9 cellular contexts compared by ENCODE assay signal in genomic region chr17:4881761-4882555, GRCh38. TPM values are rescaled to one million over a fixed set of nuclear protein-coding genes. Genes with fewer than 3 reads are reported as not detected.
A peak's percentile ranks its signal among the peaks of the same experiment; 100 is the strongest.
DNase-seq lines count a peak whose midpoint lies in the region; ATAC-seq and TF ChIP-seq lines count a peak whose summit lies in the region.
"Had no signal": no experiment of that assay in that cellular context is flagged by ENCODE, and none has a peak within 500 bp of the region (broad histone marks: within the 10 kb centered on the region; RNA-seq: fewer than 3 reads in every experiment).

No MANE protein-coding gene starts in this region.

- H3K9me3 ChIP-seq in WERI-Rb-1 (ENCODE audit: severe bottlenecking) (no peaks in the 10 kb centered on the region), breast epithelium (no peaks in the 10 kb centered on the region)

- TF ChIP-seq CTCF in LNCaP clone FGC (IDR thresholded peaks at IDR 0.05; ENCODE audit: control insufficient read depth, extremely low read depth, insufficient read depth) (peak; percentile 85), WERI-Rb-1 (IDR thresholded peaks at IDR 0.05; ENCODE audit: low read depth, low read length) (peak; percentile 94), breast epithelium (IDR thresholded peaks at IDR 0.05) (peak; percentile 63 to 81 (median 74))

- ATAC-seq in GM19467 (IDR thresholded peaks at IDR 0.05; ENCODE audit: unreplicated experiment) (no peak), HG02981 (IDR thresholded peaks at IDR 0.05; ENCODE audit: unreplicated experiment) (no peak)

- H3K27me3 ChIP-seq in WERI-Rb-1 (ENCODE audit: insufficient read depth, low read depth, severe bottlenecking) (no peaks in the 10 kb centered on the region), breast epithelium (no peaks in the 10 kb centered on the region)

- no peak for TF ChIP-seq POLR2A in breast epithelium (IDR thresholded peaks at IDR 0.05)

- H3K4me3 ChIP-seq in LNCaP clone FGC (ENCODE audit: low read depth, low read length), result no peak overlapping the region
- H3K4me3 ChIP-seq in WERI-Rb-1 (ENCODE audit: low read depth, low read length), result no peak overlapping the region
- no peak overlapping the region for H3K4me3 ChIP-seq in breast epithelium

- intact Hi-C loops in breast epithelium (cut with DNase I; ENCODE audit: low total_unique reads), result loop anchor here (10.0 kb wide), 1 partner anchor 147 kb away; the partner anchor contains the start of genes CXCL16, MED11 and ZMYND15

- DNase-seq in DMS79 treated with DMSO at 0.1 percent for 48 hours (lab: John Stamatoyannopoulos, UW) (peak; percentile 71), LNCaP clone FGC (ENCODE audit: low read depth) (no peak), WERI-Rb-1 (peak; percentile 71), breast epithelium (ENCODE audit: low spot score in 2 of 2) (peak; percentile 60 to 72), kidney tubule cell (ENCODE audit: low spot score) (peak; percentile 67)
- peak; percentile 53 to 64 for DNase-seq in stimulated activated CD4-positive, alpha-beta T cell treated with anti-CD3 and anti-CD28 coated beads, Interleukin-4, amount 100 ng/mL, for 4 hours

- H3K27ac ChIP-seq in WERI-Rb-1 (no peak overlapping the region), breast epithelium (no peak overlapping the region)

- H3K4me1 ChIP-seq in breast epithelium, result no peaks in the 10 kb centered on the region

- peaks cover 76% of the 10 kb centered on the region for H3K36me3 ChIP-seq in WERI-Rb-1
- no peaks in the 10 kb centered on the region for H3K36me3 ChIP-seq in breast epithelium

RNA-seq across cellular contexts. Expression of gene C17orf107, which starts 17.4 kb away (rescaled TPM):
- 10 to 100 TPM in 1 of 3 donors, 1 to 10 TPM in 1, not detected in 1; 3.9 to 10.5 TPM for total RNA-seq in breast epithelium

RNA-seq across cellular contexts. Expression of gene CHRNE, which starts 20.9 kb away (rescaled TPM):
- total RNA-seq in breast epithelium, result 1 to 10 TPM in 1 of 3 donors, under 1 TPM in 2; 0.16 to 2.0 (median 0.73) TPM

RNA-seq across cellular contexts. Expression of gene MINK1, which starts 48.8 kb away (rescaled TPM):
- total RNA-seq in breast epithelium, result 10 to 100 TPM; 25.9 to 58.7 (median 42.0) TPM

RNA-seq across cellular contexts. Expression of gene GP1BA, which starts 50.1 kb away (rescaled TPM):
- not detected for total RNA-seq in breast epithelium
- total RNA-seq: T-helper 1 cell treated with Interleukin-12 subunit alpha and Interleukin-12 subunit beta and Interleukin-4 antibody, amounts not matched to agents 30 ng/mL and 1 ng/mL, for 36 hours had no signal

RNA-seq across cellular contexts. Expression of gene SLC25A11, which starts 57.9 kb away (rescaled TPM):
- total RNA-seq in breast epithelium, result 10 to 100 TPM; 38.8 to 48.5 (median 42.6) TPM
